ENCODE assay signal across 28 cellular contexts in the genomic region with DNA sequence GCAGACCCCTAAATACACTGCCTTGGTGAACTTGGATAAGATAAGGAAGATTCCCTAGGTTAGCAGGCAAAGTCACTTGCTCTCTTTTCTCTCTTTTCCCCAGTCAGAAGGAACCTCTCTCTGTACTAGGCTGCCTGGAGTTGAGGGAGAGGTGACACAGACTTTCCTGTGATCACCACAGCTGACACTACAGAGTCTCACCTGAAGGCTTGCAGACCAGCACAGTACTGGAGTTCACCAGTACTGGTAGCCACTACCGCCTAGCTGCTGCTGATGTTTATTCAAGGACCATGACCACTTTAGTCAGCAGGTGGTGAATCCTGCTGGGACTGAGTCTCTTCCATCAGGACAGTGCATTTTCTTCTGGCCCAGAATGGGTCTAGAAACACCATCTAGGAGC.
"Had no signal": no experiment of that assay in that cellular context is flagged by ENCODE, and none has a peak within 500 bp of the region (broad histone marks: within the 10 kb centered on the region; RNA-seq: fewer than 3 reads in every experiment).

No MANE protein-coding gene starts in this region.

- H3K27me3 Mint-ChIP-seq: activated CD8-positive, alpha-beta T cell treated with anti-CD3 and anti-CD28 coated beads for 36 hours; activated T-cell treated with anti-CD3 and anti-CD28 coated beads, Interleukin-2, amount 50 U/mL, for 24 hours had no signal

- H3K27me3 ChIP-seq: adrenal gland, body of pancreas, breast epithelium had no signal

- H3K27ac Mint-ChIP-seq: activated CD8-positive, alpha-beta T cell treated with anti-CD3 and anti-CD28 coated beads for 36 hours; activated naive CD4-positive, alpha-beta T cell treated with anti-CD3 and anti-CD28 coated beads for 36 hours; activated naive CD4-positive, alpha-beta T cell treated with anti-CD3 and anti-CD28 coated beads, Interleukin-2, amount 50 U/mL, for 72 hours; activated T-cell treated with anti-CD3 and anti-CD28 coated beads, Interleukin-2, amount 50 U/mL, for 24 hours had no signal

- H3K4me3 ChIP-seq: adrenal gland, body of pancreas, breast epithelium, PC-9 had no signal

- H3K27ac ChIP-seq: adrenal gland, body of pancreas, breast epithelium, PC-9, WERI-Rb-1 had no signal

- H3K4me1 ChIP-seq: adrenal gland, body of pancreas, breast epithelium had no signal

- ATAC-seq: activated CD8-positive, alpha-beta T cell treated with anti-CD3 and anti-CD28 coated beads for 36 hours; body of pancreas had no signal

- H2AFZ ChIP-seq: PC-9 had no signal

- H3K4me3 Mint-ChIP-seq: activated CD8-positive, alpha-beta T cell treated with anti-CD3 and anti-CD28 coated beads for 36 hours; activated naive CD4-positive, alpha-beta T cell treated with anti-CD3 and anti-CD28 coated beads for 36 hours; activated T-cell treated with anti-CD3 and anti-CD28 coated beads, Interleukin-2, amount 50 U/mL, for 24 hours had no signal

- H3K4me2 ChIP-seq: PC-9 had no signal

- DNase-seq: activated CD4-positive, alpha-beta T cell treated with anti-CD3 and anti-CD28 coated beads for 1 hour; activated CD4-positive, alpha-beta T cell treated with anti-CD3 and anti-CD28 coated beads for 48 hours; activated CD4-positive, alpha-beta T cell treated with anti-CD3 and anti-CD28 coated beads, Interleukin-2, amount 50 U/mL, for 4 hours; activated CD4-positive, CD25-positive, alpha-beta regulatory T cell; activated CD8-positive, alpha-beta T cell treated with anti-CD3 and anti-CD28 coated beads for 36 hours; activated gamma-delta T cell treated with Interleukin-2 at 50 U/mL for 16 hours; activated naive CD4-positive, alpha-beta T cell treated with anti-CD3 and anti-CD28 coated beads for 36 hours; activated T-cell treated with anti-CD3 and anti-CD28 coated beads, Interleukin-2, amount 50 U/mL, for 24 hours; adrenal gland; body of pancreas; cortex of kidney; NCI-H1105; NCI-H1417 treated with DMSO at 0.1 percent for 48 hours; NCI-H187 treated with DMSO at 0.1 percent for 48 hours; NCI-H2081; NCI-H2171 treated with DMSO at 0.1 percent for 48 hours; NCI-H2227 treated with DMSO at 0.1 percent for 48 hours; NCI-H446 treated with DMSO at 0.1 percent for 48 hours; NCI-H526; NCI-H748 treated with DMSO at 0.1 percent for 48 hours; NK-92 treated with Interleukin-12 subunit alpha and Interleukin-12 subunit beta, amount 100 ng/mL, for 24 hours; PC-9; SW 1271; T-helper 1 cell; T1000; WERI-Rb-1 had no signal

- H3K36me3 ChIP-seq: adrenal gland, breast epithelium had no signal
